1 cellular context compared by ENCODE assay signal in genomic region chr11:125036933-125037332, GRCh38.
TF ChIP-seq lines count a peak whose summit lies in the region.

No MANE protein-coding gene starts in this region.

TF ChIP-seq in HepG2, 621 proteins besides CTCF, POLR2A, EP300 and RAD21 (continued from another document):
- TF ChIP-seq RERE (CRISPR knock-in tag; IDR thresholded peaks at IDR 0.05; ENCODE audit: low read depth), result no peak
- TF ChIP-seq SRSF9 (IDR thresholded peaks at IDR 0.05; ENCODE audit: borderline replicate concordance, insufficient read depth, low read depth, low read length, poor library complexity, severe bottlenecking), result no peak
- no peak for TF ChIP-seq NR2F6 (IDR thresholded peaks at IDR 0.05)
- no peak for TF ChIP-seq NR2F6 (CRISPR knock-in tag; IDR thresholded peaks at IDR 0.05)
- TF ChIP-seq ZNF691 (CRISPR knock-in tag; IDR thresholded peaks at IDR 0.05; ENCODE audit: borderline replicate concordance, low read depth), result no peak
- TF ChIP-seq IRX3 (CRISPR knock-in tag; IDR thresholded peaks at IDR 0.05; ENCODE audit: borderline replicate concordance, low read depth), result no peak
- TF ChIP-seq ZZZ3 (CRISPR knock-in tag; IDR thresholded peaks at IDR 0.05; ENCODE audit: borderline replicate concordance), result no peak
- TF ChIP-seq FOXP1 (IDR thresholded peaks at IDR 0.05), result no peak
- no peak for TF ChIP-seq FOXP1 (CRISPR knock-in tag; IDR thresholded peaks at IDR 0.05)
- no peak for TF ChIP-seq ZHX1 (CRISPR knock-in tag; IDR thresholded peaks at IDR 0.05; ENCODE audit: low read depth)
- TF ChIP-seq LCORL (IDR thresholded peaks at IDR 0.05), result no peak
- no peak for TF ChIP-seq LCORL (CRISPR knock-in tag; IDR thresholded peaks at IDR 0.05)
- no peak for TF ChIP-seq ONECUT2 (CRISPR knock-in tag; IDR thresholded peaks at IDR 0.05)
- TF ChIP-seq ZNF251 (CRISPR knock-in tag; IDR thresholded peaks at IDR 0.05), result no peak
- no peak for TF ChIP-seq ZNF75D (CRISPR knock-in tag; IDR thresholded peaks at IDR 0.05; ENCODE audit: borderline replicate concordance)
